In genomic region chr12:118371354-118372282, GRCh38 we compare ENCODE assay signal across 1 cellular context.
TF ChIP-seq lines count a peak whose summit lies in the region.

No MANE protein-coding gene starts in this region.

TF ChIP-seq in HepG2, 621 proteins besides CTCF, POLR2A, EP300 and RAD21 (continued from another document and continues in another):
- TF ChIP-seq HNF1B (CRISPR knock-in tag; IDR thresholded peaks at IDR 0.05) (0 out of 2 replicates have a peak, but pooled peaks have one; percentile 13), AKNA (CRISPR knock-in tag; IDR thresholded peaks at IDR 0.05; ENCODE audit: borderline replicate concordance) (no peak), PHF8 (CRISPR knock-in tag; IDR thresholded peaks at IDR 0.05) (peak; percentile 46; the same call in 1 of the 2 replicates), MZF1 (CRISPR knock-in tag; IDR thresholded peaks at IDR 0.05; ENCODE audit: borderline replicate concordance) (no peak), ZFP36L1 (CRISPR knock-in tag; IDR thresholded peaks at IDR 0.05) (no peak), ZNF17 (CRISPR knock-in tag; IDR thresholded peaks at IDR 0.05) (no peak), ZNF280B (CRISPR knock-in tag; IDR thresholded peaks at IDR 0.05; ENCODE audit: borderline replicate concordance) (no peak), MXD3 (CRISPR knock-in tag; IDR thresholded peaks at IDR 0.05) (peak; percentile 30; the same call in 1 of the 2 replicates), TEAD2 (CRISPR knock-in tag; IDR thresholded peaks at IDR 0.05) (no peak), ZKSCAN5 (CRISPR knock-in tag; IDR thresholded peaks at IDR 0.05) (no peak), STAG1 (CRISPR knock-in tag; IDR thresholded peaks at IDR 0.05) (no peak), GFI1 (CRISPR knock-in tag; IDR thresholded peaks at IDR 0.05; ENCODE audit: borderline replicate concordance) (no peak), KDM5B (CRISPR knock-in tag; IDR thresholded peaks at IDR 0.05; ENCODE audit: borderline replicate concordance) (0 out of 2 replicates have a peak, but pooled peaks have one; percentile 43), SATB2 (CRISPR knock-in tag; IDR thresholded peaks at IDR 0.05) (no peak), ZNF646 (CRISPR knock-in tag; IDR thresholded peaks at IDR 0.05) (no peak), SALL2 (CRISPR knock-in tag; IDR thresholded peaks at IDR 0.05) (no peak), ZC3H4 (CRISPR knock-in tag; IDR thresholded peaks at IDR 0.05; ENCODE audit: borderline replicate concordance) (no peak), UBTF (CRISPR knock-in tag; IDR thresholded peaks at IDR 0.05) (peak; percentile 38; the same call in 1 of the 2 replicates), FOXK1 (CRISPR knock-in tag; IDR thresholded peaks at IDR 0.05; ENCODE audit: borderline replicate concordance, low read depth) (no peak), ZGPAT (CRISPR knock-in tag; IDR thresholded peaks at IDR 0.05) (0 out of 2 replicates have a peak, but pooled peaks have one; percentile 20), NR2F1 (CRISPR knock-in tag; IDR thresholded peaks at IDR 0.05) (no peak), ZBTB4 (CRISPR knock-in tag; IDR thresholded peaks at IDR 0.05; ENCODE audit: borderline replicate concordance) (no peak), ZNF576 (CRISPR knock-in tag; IDR thresholded peaks at IDR 0.05) (no peak), ZNF766 (CRISPR knock-in tag; IDR thresholded peaks at IDR 0.05; ENCODE audit: borderline replicate concordance) (no peak), GLI4 (CRISPR knock-in tag; IDR thresholded peaks at IDR 0.05; ENCODE audit: borderline replicate concordance) (no peak), ZFP41 (CRISPR knock-in tag; IDR thresholded peaks at IDR 0.05; ENCODE audit: borderline replicate concordance) (no peak), ZNF136 (CRISPR knock-in tag; IDR thresholded peaks at IDR 0.05; ENCODE audit: low read depth) (no peak), ZBTB34 (CRISPR knock-in tag; IDR thresholded peaks at IDR 0.05) (no peak), CREM (IDR thresholded peaks at IDR 0.05) (no peak), CREM (CRISPR knock-in tag; IDR thresholded peaks at IDR 0.05) (no peak), ASH2L (IDR thresholded peaks at IDR 0.05; ENCODE audit: insufficient read length, low read depth, low read length) (peak; percentile 55), ZNF501 (CRISPR knock-in tag; IDR thresholded peaks at IDR 0.05) (no peak)
